20 cellular contexts compared by ENCODE assay signal in genomic region chr14:66802962-66803361, GRCh38.
"Had no signal": no experiment of that assay in that cellular context is flagged by ENCODE, and none has a peak within 500 bp of the region (broad histone marks: within the 10 kb centered on the region; RNA-seq: fewer than 3 reads in every experiment).

No MANE protein-coding gene starts in this region.

- DNase-seq: effector memory CD8-positive, alpha-beta T cell; hypothalamus; immature natural killer cell; islet precursor cell; natural killer cell; occipital lobe; ovary; posterior cingulate gyrus; psoas muscle; right cardiac atrium; spleen; stimulated activated CD4-positive, alpha-beta T cell treated with anti-CD3 and anti-CD28 coated beads, Interleukin-4, amount 100 ng/mL, for 4 hours; transverse colon; upper lobe of right lung; uterus had no signal

- H3K36me3 ChIP-seq: ovary, thoracic aorta, transverse colon, upper lobe of right lung, uterus had no signal

- H3K4me1 ChIP-seq: psoas muscle, spleen, transverse colon, upper lobe of right lung, uterus had no signal

- FAIRE-seq: frontal cortex had no signal

- H3K27me3 ChIP-seq: ovary, spleen, transverse colon, upper lobe of right lung, uterus had no signal

- H3K4me3 ChIP-seq: coronary artery, lung, ovary, psoas muscle, skin epidermis, spleen, thoracic aorta, transverse colon, upper lobe of right lung, uterus had no signal

- H3K27ac ChIP-seq: coronary artery, ovary, psoas muscle, skin epidermis, spleen, thoracic aorta, transverse colon, upper lobe of right lung, uterus had no signal

- H3K9me3 ChIP-seq: psoas muscle, thoracic aorta, upper lobe of right lung had no signal
